25 cellular contexts compared by ENCODE assay signal in the genomic region with DNA sequence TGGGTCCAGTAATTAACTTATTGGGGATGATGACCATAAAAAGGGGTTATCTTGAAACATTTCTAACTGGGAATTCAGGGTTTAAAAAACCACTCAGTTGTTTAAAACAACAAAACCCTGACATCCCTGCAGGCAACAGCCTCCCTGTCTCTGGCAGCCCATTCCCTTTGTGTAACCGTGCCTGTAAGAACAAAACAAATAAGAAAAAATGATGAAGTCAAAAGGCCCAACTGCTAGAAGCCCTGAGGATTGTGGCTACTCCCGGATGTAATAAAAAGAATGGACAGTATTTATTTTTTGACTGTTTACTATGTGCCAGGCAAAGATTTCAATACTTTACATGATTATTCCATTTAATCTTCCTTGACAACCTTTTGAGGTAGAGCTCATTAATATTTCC.
DNase-seq lines count a peak whose midpoint lies in the region; ATAC-seq, FAIRE-seq and TF ChIP-seq lines count a peak whose summit lies in the region.
"Had no signal": no experiment of that assay in that cellular context is flagged by ENCODE, and none has a peak within 500 bp of the region (broad histone marks: within the 10 kb centered on the region; RNA-seq: fewer than 3 reads in every experiment).

No MANE protein-coding gene starts in this region.

- intact Hi-C loops in endothelial cell of umbilical vein (cut with micrococcal nuclease) = no loop called here

- H3K27me3 ChIP-seq in HAP-1 (ENCODE audit: low read depth) (no peaks in the 10 kb centered on the region), endothelial cell of umbilical vein (ENCODE audit: control insufficient read depth in 2 of 2, insufficient read depth in 2 of 2, low read length in 2 of 2) (no peaks in the 10 kb centered on the region)

- H3K9me3 Mint-ChIP-seq in immature natural killer cell = no peaks in the 10 kb centered on the region
- H3K9me3 Mint-ChIP-seq: CD8-positive, alpha-beta T cell; IgD-negative memory B cell; T-cell had no signal

- no peak for TF ChIP-seq POLR2A in endothelial cell of umbilical vein (IDR thresholded peaks at IDR 0.05; ENCODE audit: low read depth, low read length)

- no peak overlapping the region for H3K27ac Mint-ChIP-seq in immature natural killer cell
- H3K27ac Mint-ChIP-seq: CD8-positive, alpha-beta T cell; IgD-negative memory B cell; T-cell had no signal

- no peak overlapping the region for H3K9ac ChIP-seq in endothelial cell of umbilical vein (replicated peaks; ENCODE audit: extremely low read depth, insufficient read depth, low read length)

- H2AFZ ChIP-seq in endothelial cell of umbilical vein (ENCODE audit: low read depth, low read length) = no peak overlapping the region

- H3K9me1 ChIP-seq in endothelial cell of umbilical vein (replicated peaks; ENCODE audit: control insufficient read depth, extremely low read depth, insufficient read depth, low read length) = no peaks in the 10 kb centered on the region

- DNase-seq in NCI-H2029 treated with DMSO at 0.1 percent for 48 hours (lab: John Stamatoyannopoulos, UW) (peak; percentile 8), NCI-H2029 (lab: John Stamatoyannopoulos, UW) (no peak), HAP-1 (ENCODE audit: low spot score in 2 of 2) (peak; percentile 36 to 38), endothelial cell of umbilical vein (ENCODE audit: low read depth, low spot score) (no peak), NCI-H510A treated with DMSO at 0.1 percent for 48 hours (lab: John Stamatoyannopoulos, UW) (no peak), immature natural killer cell (no peak)
- DNase-seq: AML-193; C1 segment of cervical spinal cord; Calu3; CD8-positive, alpha-beta T cell; DMS53; GF-D8; NCI-H1105 treated with DMSO at 0.1 percent for 48 hours; NCI-H187; NCI-H2171 treated with DMSO at 0.1 percent for 48 hours; NCI-H446 treated with DMSO at 0.1 percent for 48 hours; NK-92 treated with Interleukin-12 subunit alpha and Interleukin-12 subunit beta, amount 100 ng/mL, for 24 hours; SIG-M5; T-cell had no signal

- H3K4me2 ChIP-seq in endothelial cell of umbilical vein (ENCODE audit: insufficient read depth, low read length) = no peak overlapping the region

- no peaks in the 10 kb centered on the region for H3K4me1 Mint-ChIP-seq in immature natural killer cell
- H3K4me1 Mint-ChIP-seq: IgD-negative memory B cell, T-cell had no signal

- in situ Hi-C loops in HAP-1 (cut with MboI; ENCODE audit: low sequenced_read_pairs) = no loop called here

- CTCF ChIA-PET in endothelial cell of umbilical vein (lab: Charles Lee) = no interaction called here

- peaks cover 1 to 5% (median 3%) of the 10 kb centered on the region in 3 donors for H3K27me3 Mint-ChIP-seq in immature natural killer cell (ENCODE audit: low read depth in 3 of 3)
- H3K27me3 Mint-ChIP-seq: IgD-negative memory B cell had no signal

- BruUV-seq in endothelial cell of umbilical vein (replicated peaks; lab: Mats Ljungman, UMichigan) = no TSS peak

- H3K79me2 ChIP-seq in endothelial cell of umbilical vein (ENCODE audit: control insufficient read depth, insufficient read depth, low read length) = peaks cover 8% of the 10 kb centered on the region

- H3K36me3 Mint-ChIP-seq in immature natural killer cell = peaks cover 30 to 40% (median 34%) of the 10 kb centered on the region in 3 donors
- H3K36me3 Mint-ChIP-seq: CD8-positive, alpha-beta T cell; T-cell had no signal

- peaks cover 6% of the 10 kb centered on the region for H3K4me1 ChIP-seq in HAP-1
- H3K4me1 ChIP-seq in endothelial cell of umbilical vein (ENCODE audit: control insufficient read depth, extremely low read depth, insufficient read depth, low read length) = peaks cover 20% of the 10 kb centered on the region

- H3K27ac ChIP-seq in endothelial cell of umbilical vein (ENCODE audit: insufficient read depth, low read depth, low read length) = no peak overlapping the region
- peak overlapping the region; percentile 18 for H3K27ac ChIP-seq in temporal lobe (ENCODE audit: low read depth, low read length)

- H3K4me3 ChIP-seq in HAP-1 = no peak overlapping the region
- no peak overlapping the region for H3K4me3 ChIP-seq in endothelial cell of umbilical vein (replicated peaks in 1 of 3; ENCODE audit: insufficient read depth in 1 of 3, low read depth in 1 of 3, low read length in 3 of 3)

- no peaks in the 10 kb centered on the region; the same call in 1 of the 2 replicates for H3K36me3 ChIP-seq in HAP-1 (replicated peaks)
- peaks cover 3 to 35% of the 10 kb centered on the region in 2 experiments for H3K36me3 ChIP-seq in endothelial cell of umbilical vein (ENCODE audit: control insufficient read depth in 2 of 2, extremely low read depth in 1 of 2, insufficient read depth in 2 of 2, low read length in 2 of 2)

- FAIRE-seq in endothelial cell of umbilical vein (lab: Jason Lieb, UNC) = peak; percentile 12
- FAIRE-seq: H1 had no signal

- no peak overlapping the region for H3K4me3 Mint-ChIP-seq in immature natural killer cell
- H3K4me3 Mint-ChIP-seq: CD8-positive, alpha-beta T cell; IgD-negative memory B cell; T-cell had no signal

- TF ChIP-seq CTCF in endothelial cell of umbilical vein (IDR thresholded peaks at IDR 0.05; ENCODE audit: extremely low read depth in 1 of 2, insufficient read depth in 1 of 2, low read depth in 1 of 2, low read length in 2 of 2) = no peak

- ATAC-seq in HG03159 (IDR thresholded peaks at IDR 0.05; ENCODE audit: unreplicated experiment) = no peak
- ATAC-seq: CD8-positive, alpha-beta T cell; Panc1; SK-N-SH treated with all-trans-retinoic acid at 6 μM for 48 hours; T-cell had no signal

- no peaks in the 10 kb centered on the region for H3K9me3 ChIP-seq in HAP-1
- H3K9me3 ChIP-seq in endothelial cell of umbilical vein (replicated peaks; ENCODE audit: control insufficient read depth, insufficient read depth, low read length) = no peaks in the 10 kb centered on the region

- dilution Hi-C loops in endothelial cell of umbilical vein (cut with MboI; ENCODE audit: extremely low pct_ligation_motif_present, low sequenced_read_pairs) = no loop called here

- POLR2A ChIA-PET in endothelial cell of umbilical vein (lab: Charles Lee) = no interaction called here

- no peaks in the 10 kb centered on the region for H4K20me1 ChIP-seq in endothelial cell of umbilical vein (replicated peaks; ENCODE audit: control insufficient read depth, extremely low read depth, insufficient read depth, low read length)

TF ChIP-seq in endothelial cell of umbilical vein, 7 proteins besides CTCF, POLR2A, EP300 and RAD21:
- no peak for TF ChIP-seq EZH2 (IDR thresholded peaks at IDR 0.05; ENCODE audit: borderline replicate concordance, low read depth, low read length, severe bottlenecking)
- TF ChIP-seq MYC (IDR thresholded peaks at IDR 0.05; ENCODE audit: low read depth, low read length) = no peak
- TF ChIP-seq JUN (IDR thresholded peaks at IDR 0.05; ENCODE audit: borderline replicate concordance, insufficient read depth, insufficient read length, low read depth) = no peak

Comparison
In these comparisons a context has a peak if more than half of its experiments do, and no peak if none do; other contexts are left out.
1. DNase-seq: peak in NCI-H2029 treated with DMSO at 0.1 percent for 48 hours (single experiment) and HAP-1 (2 of 2); none in NCI-H2029 (single experiment), endothelial cell of umbilical vein (single experiment), NCI-H510A treated with DMSO at 0.1 percent for 48 hours (single experiment) and immature natural killer cell (0 of 3).